Comparison of ENCODE assay signal across 14 cellular contexts in genomic region chr7:28005075-28005847, GRCh38.
A peak's percentile ranks its signal among the peaks of the same experiment; 100 is the strongest.
DNase-seq lines count a peak whose midpoint lies in the region; ATAC-seq and TF ChIP-seq lines count a peak whose summit lies in the region.
"Had no signal": no experiment of that assay in that cellular context is flagged by ENCODE, and none has a peak within 500 bp of the region (broad histone marks: within the 10 kb centered on the region; RNA-seq: fewer than 3 reads in every experiment).

No MANE protein-coding gene starts in this region.

- H3K27me3 Mint-ChIP-seq in natural killer cell (ENCODE audit: low read depth in 2 of 2) (no peaks in the 10 kb centered on the region), progenitor cell of endocrine pancreas (no peaks in the 10 kb centered on the region)

- H3K27ac ChIP-seq in heart left ventricle = peak overlapping the region in 6 of 12 donors; percentile 4 to 66 (median 32)
- H3K27ac ChIP-seq: BLaER1, body of pancreas, esophagus muscularis mucosa, testis had no signal

- intact Hi-C loops in heart left ventricle (cut with DNase I) = loop anchor here in 3 of 10 donors (5.0 to 10.0 kb wide), 3 partner anchors 50 to 173 kb away; no protein-coding TSS in a partner anchor
- intact Hi-C loops in natural killer cell (cut with micrococcal nuclease) = no loop called here

- peaks cover 0 to 26% (median 12%) of the 10 kb centered on the region in 12 donors for H3K4me1 ChIP-seq in heart left ventricle
- H3K4me1 ChIP-seq: BLaER1, body of pancreas had no signal

- no peaks in the 10 kb centered on the region for H3K9me3 Mint-ChIP-seq in natural killer cell
- no peaks in the 10 kb centered on the region for H3K9me3 Mint-ChIP-seq in progenitor cell of endocrine pancreas (ENCODE audit: low read depth)

- 33 to 42% (median 36%) methylated on average over 7 of the region's 7 CpGs for WGBS in heart left ventricle, 4 donors

- TF ChIP-seq CTCF in heart left ventricle (IDR thresholded peaks at IDR 0.05) (no peak), natural killer cell (IDR thresholded peaks at IDR 0.05) (no peak), progenitor cell of endocrine pancreas (IDR thresholded peaks at IDR 0.05; ENCODE audit: unreplicated experiment) (no peak)

- no peaks in the 10 kb centered on the region for H3K9me3 ChIP-seq in heart left ventricle
- H3K9me3 ChIP-seq: BLaER1, body of pancreas, esophagus muscularis mucosa, testis had no signal

- ATAC-seq in heart left ventricle (peak; percentile 92 to 95 (median 92)), natural killer cell (peak; percentile 52 to 79 (median 61)), HG03442 (IDR thresholded peaks at IDR 0.05; ENCODE audit: unreplicated experiment) (no peak)
- ATAC-seq: body of pancreas had no signal

- H3K4me1 Mint-ChIP-seq in natural killer cell = peaks cover 76 to 81% of the 10 kb centered on the region in 2 donors
- no peaks in the 10 kb centered on the region for H3K4me1 Mint-ChIP-seq in progenitor cell of endocrine pancreas (ENCODE audit: low read depth)

- H3K27me3 ChIP-seq in heart left ventricle = no peaks in the 10 kb centered on the region
- no peaks in the 10 kb centered on the region for H3K27me3 ChIP-seq in H7 (ENCODE audit: control insufficient read depth, insufficient read depth, low read length)
- H3K27me3 ChIP-seq: BLaER1, body of pancreas, esophagus muscularis mucosa, testis had no signal

- H3K27ac Mint-ChIP-seq in natural killer cell (peak overlapping the region; percentile 64 to 85), progenitor cell of endocrine pancreas (no peak overlapping the region)

- DNase-seq in Daoy (ENCODE audit: low read depth) (peak; percentile 54), SK-N-DZ (ENCODE audit: low spot score) (peak; percentile 40), heart left ventricle (peak in 2 of 5 donors; percentile 53 to 64), natural killer cell (no peak), H7 (no peak), progenitor cell of endocrine pancreas (ENCODE audit: low spot score, unreplicated experiment) (no peak), pons (ENCODE audit: low spot score) (no peak)
- DNase-seq: activated effector memory CD4-positive, alpha-beta T cell treated with Interleukin-2 at 50 U/mL for 16 hours; NCI-H187 treated with DMSO at 0.1 percent for 48 hours; testis had no signal

- H3K4me3 Mint-ChIP-seq in natural killer cell (peak overlapping the region; percentile 59), progenitor cell of endocrine pancreas (ENCODE audit: low read depth) (no peak overlapping the region)

- no peak overlapping the region for H3K4me3 ChIP-seq in heart left ventricle
- no peak overlapping the region for H3K4me3 ChIP-seq in H7 (ENCODE audit: insufficient read depth, low read depth, low read length)
- H3K4me3 ChIP-seq: BLaER1, body of pancreas, esophagus muscularis mucosa, testis had no signal

- H3K36me3 Mint-ChIP-seq in natural killer cell = no peaks in the 10 kb centered on the region
- no peaks in the 10 kb centered on the region for H3K36me3 Mint-ChIP-seq in progenitor cell of endocrine pancreas (ENCODE audit: insufficient read depth)

- no peaks in the 10 kb centered on the region for H3K36me3 ChIP-seq in heart left ventricle
- no peaks in the 10 kb centered on the region; the same call in 1 of the 2 replicates for H3K36me3 ChIP-seq in H7 (replicated peaks; ENCODE audit: control insufficient read depth, insufficient read depth, low read length)
- H3K36me3 ChIP-seq: BLaER1, esophagus muscularis mucosa had no signal

- TF ChIP-seq POLR2A in heart left ventricle (IDR thresholded peaks at IDR 0.05) = no peak

Comparison
In these comparisons a context has a peak if more than half of its experiments do, and no peak if none do; other contexts are left out.
1. DNase-seq: peak in Daoy (single experiment) and SK-N-DZ (single experiment); none in natural killer cell (single experiment), H7 (single experiment), progenitor cell of endocrine pancreas (single experiment) and pons (single experiment).